10 cellular contexts compared by ENCODE assay signal in the genomic region with DNA sequence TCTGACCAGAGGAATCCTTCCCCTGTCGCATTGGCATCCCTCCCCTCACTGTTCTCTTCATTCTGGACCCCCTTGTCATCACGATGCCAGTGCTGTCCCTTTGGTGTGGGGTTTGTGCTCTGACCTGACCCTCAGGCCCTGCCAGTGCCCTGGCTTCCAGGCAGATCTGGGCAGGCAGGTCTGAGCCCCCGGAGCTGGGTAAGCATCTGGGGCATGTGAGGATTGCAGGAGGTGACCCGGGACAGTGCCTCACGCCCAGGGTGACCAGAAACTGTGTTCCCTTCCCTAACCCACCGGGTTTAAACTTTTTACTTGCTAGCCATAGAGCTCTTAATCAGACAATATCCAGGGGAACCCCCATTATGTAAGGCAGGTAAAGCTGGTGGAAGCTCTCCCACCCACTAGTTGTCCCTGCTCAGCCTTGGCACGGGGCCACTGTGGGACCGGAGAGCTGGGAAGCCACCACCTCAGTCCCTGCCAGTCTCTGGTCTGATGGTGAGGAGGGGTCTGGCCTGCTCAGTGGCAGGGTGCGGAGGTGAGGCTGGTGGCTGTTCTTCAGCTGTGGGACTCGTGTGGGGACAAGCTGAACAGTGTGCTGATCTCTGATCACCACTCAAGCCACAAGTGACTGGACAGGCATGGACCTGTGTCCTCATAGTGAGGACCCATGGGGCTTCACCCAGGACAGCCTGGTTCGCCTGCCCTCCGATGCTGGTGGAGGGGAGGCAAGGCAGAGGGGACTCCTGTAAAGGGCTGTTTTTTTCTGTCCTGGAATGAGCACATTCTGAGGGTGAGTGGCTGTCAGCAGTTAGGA. TPM values are rescaled to one million over a fixed set of nuclear protein-coding genes. Genes with fewer than 3 reads are reported as not detected.
A peak's percentile ranks its signal among the peaks of the same experiment; 100 is the strongest.
DNase-seq lines count a peak whose midpoint lies in the region; ATAC-seq and TF ChIP-seq lines count a peak whose summit lies in the region.
"Had no signal": no experiment of that assay in that cellular context is flagged by ENCODE, and none has a peak within 500 bp of the region (broad histone marks: within the 10 kb centered on the region; RNA-seq: fewer than 3 reads in every experiment).

No MANE protein-coding gene starts in this region.

- intact Hi-C loops in lower lobe of right lung (cut with DNase I): no loop called here

- H3K9me3 Mint-ChIP-seq in T-helper 2 cell treated with Interferon-gamma antibody and Interleukin-4, amounts not matched to agents 5 μg/mL and 100 μg/mL, for 36 hours: no peaks in the 10 kb centered on the region
- no peaks in the 10 kb centered on the region for H3K9me3 Mint-ChIP-seq in activated naive CD4-positive, alpha-beta T cell treated with anti-CD3 and anti-CD28 coated beads, Interleukin-2, amount 50 U/mL, for 72 hours

- H3K36me3 Mint-ChIP-seq in T-helper 2 cell treated with Interferon-gamma antibody and Interleukin-4, amounts not matched to agents 5 μg/mL and 100 μg/mL, for 36 hours (ENCODE audit: low read depth): peaks cover 2% of the 10 kb centered on the region
- H3K36me3 Mint-ChIP-seq in activated naive CD4-positive, alpha-beta T cell treated with anti-CD3 and anti-CD28 coated beads, Interleukin-2, amount 50 U/mL, for 72 hours: no peaks in the 10 kb centered on the region

- peaks cover 83% of the 10 kb centered on the region for H3K4me1 Mint-ChIP-seq in T-helper 2 cell treated with Interferon-gamma antibody and Interleukin-4, amounts not matched to agents 5 μg/mL and 100 μg/mL, for 36 hours (ENCODE audit: low read depth)

- H3K27ac Mint-ChIP-seq in T-helper 2 cell treated with Interferon-gamma antibody and Interleukin-4, amounts not matched to agents 5 μg/mL and 100 μg/mL, for 36 hours: peak overlapping the region; percentile 56
- H3K27ac Mint-ChIP-seq in activated naive CD4-positive, alpha-beta T cell treated with anti-CD3 and anti-CD28 coated beads, Interleukin-2, amount 50 U/mL, for 72 hours: peak overlapping the region; percentile 87 to 95

- peaks cover 99% of the 10 kb centered on the region for H3K4me1 ChIP-seq in lower lobe of right lung
- H3K4me1 ChIP-seq in subcutaneous abdominal adipose tissue (ENCODE audit: control insufficient read depth in 5 of 5, insufficient read depth in 5 of 5, low read length in 5 of 5): peaks cover 35 to 97% (median 73%) of the 10 kb centered on the region in 5 donors

- H3K27me3 ChIP-seq in lower lobe of right lung (ENCODE audit: low read depth): no peaks in the 10 kb centered on the region
- H3K27me3 ChIP-seq in subcutaneous abdominal adipose tissue (ENCODE audit: control insufficient read depth in 5 of 5, insufficient read depth in 4 of 5, low read length in 5 of 5): no peaks in the 10 kb centered on the region

- H3K27me3 Mint-ChIP-seq in T-helper 2 cell treated with Interferon-gamma antibody and Interleukin-4, amounts not matched to agents 5 μg/mL and 100 μg/mL, for 36 hours (ENCODE audit: low read depth): no peaks in the 10 kb centered on the region

- no peak for ATAC-seq in activated naive CD4-positive, alpha-beta T cell treated with anti-CD3 and anti-CD28 coated beads, Interleukin-2, amount 50 U/mL, for 72 hours
- ATAC-seq in lower lobe of right lung (peak; percentile 1 to 3), HG02588 (IDR thresholded peaks at IDR 0.05; ENCODE audit: unreplicated experiment) (no peak), GM21529 (IDR thresholded peaks at IDR 0.05; ENCODE audit: unreplicated experiment) (no peak)
- ATAC-seq: A549 had no signal

- peak overlapping the region; percentile 71 for H3K4me3 Mint-ChIP-seq in T-helper 2 cell treated with Interferon-gamma antibody and Interleukin-4, amounts not matched to agents 5 μg/mL and 100 μg/mL, for 36 hours

- peak overlapping the region; percentile 80 for H3K27ac ChIP-seq in lower lobe of right lung
- peak overlapping the region; percentile 15 for H3K27ac ChIP-seq in subcutaneous abdominal adipose tissue (ENCODE audit: low read depth, low read length)
- H3K27ac ChIP-seq: A549 had no signal

- H3K36me3 ChIP-seq in lower lobe of right lung (no peaks in the 10 kb centered on the region), subcutaneous abdominal adipose tissue (ENCODE audit: control insufficient read depth in 5 of 5, insufficient read depth in 5 of 5, low read length in 5 of 5) (no peaks in the 10 kb centered on the region)

- H3K4me3 ChIP-seq in lower lobe of right lung (peak overlapping the region; percentile 0), subcutaneous abdominal adipose tissue (ENCODE audit: low read depth in 1 of 5, low read length in 5 of 5) (peak overlapping the region in 3 of 5 donors; percentile 2 to 11 (median 4))
- H3K4me3 ChIP-seq: A549 had no signal

- no peaks in the 10 kb centered on the region for H3K9me3 ChIP-seq in lower lobe of right lung
- no peaks in the 10 kb centered on the region for H3K9me3 ChIP-seq in subcutaneous abdominal adipose tissue (ENCODE audit: control insufficient read depth in 5 of 5, low read length in 5 of 5)
- H3K9me3 ChIP-seq: A549 had no signal

- no peak for DNase-seq in T-helper 2 cell treated with Interferon-gamma antibody and Interleukin-4, amounts not matched to agents 5 μg/mL and 100 μg/mL, for 36 hours (ENCODE audit: low spot score)
- DNase-seq in T-helper 2 cell (no peak), lower lobe of right lung (peak; percentile 48)
- DNase-seq in activated naive CD4-positive, alpha-beta T cell treated with anti-CD3 and anti-CD28 coated beads, Interleukin-2, amount 50 U/mL, for 72 hours (ENCODE audit: low spot score in 2 of 2): no peak
- no peak for DNase-seq in stimulated activated CD8-positive, alpha-beta memory T cell treated with anti-CD3 and anti-CD28 coated beads, Interleukin-4, amount 100 ng/mL, for 48 hours
- DNase-seq: SIG-M5 had no signal

- TF ChIP-seq CTCF in lower lobe of right lung (IDR thresholded peaks at IDR 0.05): no peak

- H3K9ac ChIP-seq in subcutaneous abdominal adipose tissue (ENCODE audit: low read length in 5 of 5): peak overlapping the region in 3 of 5 donors; percentile 7 to 44 (median 33)

RNA-seq across cellular contexts. Expression of a gene that starts 38.0 kb away (rescaled TPM):
- total RNA-seq in activated naive CD4-positive, alpha-beta T cell treated with anti-CD3 and anti-CD28 coated beads, Interleukin-2, amount 50 U/mL, for 72 hours: 10 to 100 TPM; 44.9 to 63.7 TPM
- 57.2 TPM for total RNA-seq in lower lobe of right lung

Comparison
In these comparisons a context has a peak if more than half of its experiments do, and no peak if none do; other contexts are left out.
1. ATAC-seq: peak in lower lobe of right lung (2 of 2); none in activated naive CD4-positive, alpha-beta T cell treated with anti-CD3 and anti-CD28 coated beads, Interleukin-2, amount 50 U/mL, for 72 hours (0 of 2), HG02588 (single experiment) and GM21529 (single experiment).